18 cellular contexts compared by ENCODE assay signal in genomic region chr2:78757191-78757590, GRCh38.
"Had no signal": no experiment of that assay in that cellular context is flagged by ENCODE, and none has a peak within 500 bp of the region (broad histone marks: within the 10 kb centered on the region; RNA-seq: fewer than 3 reads in every experiment).

No MANE protein-coding gene starts in this region.

- H3K27ac ChIP-seq: coronary artery, foreskin keratinocyte, neutrophil, right atrium auricular region, stomach, thoracic aorta had no signal

- H3K27me3 ChIP-seq: foreskin keratinocyte, neutrophil, right atrium auricular region, sigmoid colon, stomach had no signal

- H3K9me3 ChIP-seq: sigmoid colon had no signal

- H3K36me3 ChIP-seq: neutrophil, right atrium auricular region, sigmoid colon, stomach, thoracic aorta had no signal

- H3K4me3 Mint-ChIP-seq: endodermal cell; naive thymus-derived CD8-positive, alpha-beta T cell had no signal

- H3K4me1 ChIP-seq: foreskin keratinocyte, right atrium auricular region, stomach had no signal

- H3K27ac Mint-ChIP-seq: endodermal cell; naive thymus-derived CD8-positive, alpha-beta T cell had no signal

- H3K4me1 Mint-ChIP-seq: naive thymus-derived CD8-positive, alpha-beta T cell had no signal

- H3K4me3 ChIP-seq: coronary artery, mucosa of descending colon, right atrium auricular region, sigmoid colon, stomach, thoracic aorta had no signal

- DNase-seq: effector CD4-positive, alpha-beta T cell; endodermal cell; erythroblast; foreskin keratinocyte; kidney glomerular epithelial cell; mucosa of descending colon; naive thymus-derived CD8-positive, alpha-beta T cell; sigmoid colon; small intestine; stimulated activated CD4-positive, alpha-beta T cell treated with anti-CD3 and anti-CD28 coated beads, Interleukin-12 subunit alpha, Interleukin-12 subunit beta, amount 100 ng/mL, for 4 hours; stimulated activated naive CD4-positive, alpha-beta T cell; stomach; substantia nigra; trophoblast cell had no signal
